ENCODE assay signal across 8 cellular contexts in the genomic region with DNA sequence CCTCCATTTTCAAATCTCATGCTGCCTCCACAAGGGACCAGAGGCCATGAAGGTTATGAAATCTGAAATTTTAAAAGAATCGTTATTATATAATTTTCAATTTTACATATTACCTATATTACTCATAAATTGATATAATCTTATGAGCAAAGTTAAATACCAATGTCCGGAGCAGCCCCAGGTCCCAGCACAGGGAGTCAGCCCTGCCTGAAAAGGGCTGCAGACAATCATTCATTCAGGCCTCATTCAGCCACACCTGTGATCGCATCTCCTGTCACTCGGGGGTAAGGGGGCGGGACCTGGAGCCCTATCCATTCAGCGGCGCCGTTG.
DNase-seq lines count a peak whose midpoint lies in the region; ATAC-seq, FAIRE-seq and TF ChIP-seq lines count a peak whose summit lies in the region.

No MANE protein-coding gene starts in this region.

- H3K9me3 Mint-ChIP-seq in stimulated activated effector memory CD8-positive, alpha-beta T cell treated with anti-CD3 and anti-CD28 coated beads, Interleukin-12 subunit alpha, Interleukin-12 subunit beta, amount 100 ng/mL, for 72 hours = no peaks in the 10 kb centered on the region

- peaks cover 22% of the 10 kb centered on the region for H3K36me3 ChIP-seq in GM06990 (ENCODE audit: control insufficient read depth, insufficient read depth, low read length)
- peaks cover 17% of the 10 kb centered on the region for H3K36me3 ChIP-seq in right atrium auricular region

- H3K36me3 Mint-ChIP-seq in stimulated activated effector memory CD8-positive, alpha-beta T cell treated with anti-CD3 and anti-CD28 coated beads, Interleukin-12 subunit alpha, Interleukin-12 subunit beta, amount 100 ng/mL, for 72 hours = peaks cover 45% of the 10 kb centered on the region

- FAIRE-seq in A204.1 (lab: Jason Lieb, UNC) = peak; percentile 73

- peak overlapping the region; percentile 97 for H3K27ac Mint-ChIP-seq in stimulated activated effector memory CD8-positive, alpha-beta T cell treated with anti-CD3 and anti-CD28 coated beads, Interleukin-12 subunit alpha, Interleukin-12 subunit beta, amount 100 ng/mL, for 72 hours

- H3K27me3 ChIP-seq in GM06990 (replicated peaks; ENCODE audit: control insufficient read depth, insufficient read depth, low read length) (no peaks in the 10 kb centered on the region), HL-60 (ENCODE audit: insufficient read depth, poor library complexity, severe bottlenecking) (peaks cover 18% of the 10 kb centered on the region), right atrium auricular region (no peaks in the 10 kb centered on the region)

- H3K4me3 ChIP-seq in GM06990 (replicated peaks; ENCODE audit: low read depth, low read length) = peak overlapping the region; percentile 98
- H3K4me3 ChIP-seq in HL-60 (replicated peaks; ENCODE audit: insufficient read depth, low read length) = peak overlapping the region; percentile 34
- H3K4me3 ChIP-seq in WI38 (ENCODE audit: low read depth, low read length) = peak overlapping the region; percentile 84
- H3K4me3 ChIP-seq in right atrium auricular region = peak overlapping the region; percentile 69 to 84

- DNase-seq in GM06990 (ENCODE audit: extremely low read depth, insufficient read length) (no peak), HL-60 (ENCODE audit: low read depth in 1 of 2, low spot score in 1 of 2) (no peak), right atrium auricular region (ENCODE audit: low spot score) (no peak), NCI-H187 treated with DMSO at 0.1 percent for 48 hours (lab: John Stamatoyannopoulos, UW) (no peak)
- DNase-seq in stimulated activated effector memory CD8-positive, alpha-beta T cell treated with anti-CD3 and anti-CD28 coated beads, Interleukin-12 subunit alpha, Interleukin-12 subunit beta, amount 100 ng/mL, for 72 hours (ENCODE audit: low spot score in 2 of 2) = no peak
- DNase-seq in activated CD4-positive, alpha-beta T cell treated with anti-CD3 and anti-CD28 coated beads for 1 hour = no peak

- H3K9me3 ChIP-seq in right atrium auricular region = no peaks in the 10 kb centered on the region

- peaks cover 0 to 13% of the 10 kb centered on the region in 2 donors for H3K4me1 ChIP-seq in right atrium auricular region

- ATAC-seq in stimulated activated effector memory CD8-positive, alpha-beta T cell treated with anti-CD3 and anti-CD28 coated beads, Interleukin-12 subunit alpha, Interleukin-12 subunit beta, amount 100 ng/mL, for 72 hours = peak; percentile 88

- peak overlapping the region; percentile 81 for H3K4me3 Mint-ChIP-seq in stimulated activated effector memory CD8-positive, alpha-beta T cell treated with anti-CD3 and anti-CD28 coated beads, Interleukin-12 subunit alpha, Interleukin-12 subunit beta, amount 100 ng/mL, for 72 hours

- peaks cover 29% of the 10 kb centered on the region for H3K4me1 Mint-ChIP-seq in stimulated activated effector memory CD8-positive, alpha-beta T cell treated with anti-CD3 and anti-CD28 coated beads, Interleukin-12 subunit alpha, Interleukin-12 subunit beta, amount 100 ng/mL, for 72 hours

- no peak for TF ChIP-seq CTCF in GM06990 (IDR thresholded peaks at IDR 0.05; ENCODE audit: insufficient read depth, low read length, poor library complexity, severe bottlenecking)
- no peak for TF ChIP-seq CTCF in HL-60 (IDR thresholded peaks at IDR 0.05; ENCODE audit: insufficient read depth, low read length)
- TF ChIP-seq CTCF in WI38 (IDR thresholded peaks at IDR 0.05; ENCODE audit: low read depth, low read length) = no peak
- TF ChIP-seq CTCF in right atrium auricular region (IDR thresholded peaks at IDR 0.05) = no peak

- H3K27ac ChIP-seq in HL-60 (replicated peaks) = no peak overlapping the region
- peak overlapping the region in 1 of 2 donors; percentile 41 for H3K27ac ChIP-seq in right atrium auricular region

Comparison
In these comparisons a context has a peak if more than half of its experiments do, and no peak if none do; other contexts are left out.
1. H3K4me3 ChIP-seq: peak in every context shown above with its lines; median percentile 98 in GM06990; 84 in WI38; 76 in right atrium auricular region; 34 in HL-60.